ENCODE assay signal across 15 cellular contexts in genomic region chr1:6080469-6080868, GRCh38. TPM values are rescaled to one million over a fixed set of nuclear protein-coding genes. Genes with fewer than 3 reads are reported as not detected.
DNase-seq lines count a peak whose midpoint lies in the region; ATAC-seq and TF ChIP-seq lines count a peak whose summit lies in the region.
"Had no signal": no experiment of that assay in that cellular context is flagged by ENCODE, and none has a peak within 500 bp of the region (broad histone marks: within the 10 kb centered on the region; RNA-seq: fewer than 3 reads in every experiment).

No MANE protein-coding gene starts in this region.

- intact Hi-C loops in heart right ventricle (cut with DNase I) (no loop called here), cardiac septum (cut with DNase I) (no loop called here)

- no peak overlapping the region for H3K27ac ChIP-seq in heart right ventricle
- H3K27ac ChIP-seq in temporal lobe (ENCODE audit: low read depth, low read length): peak overlapping the region; percentile 66
- H3K27ac ChIP-seq: ascending aorta, C4-2B had no signal

- peaks cover 0 to 15% (median 5%) of the 10 kb centered on the region in 9 donors for H3K4me1 ChIP-seq in heart right ventricle
- H3K4me1 ChIP-seq: ascending aorta had no signal

- TF ChIP-seq CTCF in heart right ventricle (IDR thresholded peaks at IDR 0.05): peak in 7 of 9 donors; percentile 26 to 53 (median 40)

- H3K9me3 ChIP-seq in heart right ventricle: no peaks in the 10 kb centered on the region
- H3K9me3 ChIP-seq: ascending aorta had no signal

- DNase-seq in heart right ventricle (peak in 1 of 2 donors; percentile 13), cardiac septum (ENCODE audit: low spot score) (no peak), NCI-H2171 treated with DMSO at 0.1 percent for 48 hours (lab: John Stamatoyannopoulos, UW) (peak; percentile 53), dermis blood vessel endothelial cell (peak; percentile 63), H4 (ENCODE audit: low spot score) (no peak)
- no peak for DNase-seq in stimulated activated CD4-positive, alpha-beta T cell treated with anti-CD3 and anti-CD28 coated beads, Interleukin-15, amount 100 ng/mL, for 24 hours
- DNase-seq: activated CD4-positive, CD25-positive, alpha-beta regulatory T cell; activated T-cell treated with anti-CD3 and anti-CD28 coated beads, Interleukin-2, amount 50 U/mL, for 1 hour; islet precursor cell; NCI-H226; SIG-M5 had no signal

- H3K36me3 ChIP-seq in heart right ventricle: peaks cover 0 to 61% (median 0%) of the 10 kb centered on the region in 9 donors
- H3K36me3 ChIP-seq: ascending aorta had no signal

- WGBS in heart right ventricle, 2 donors: 36 to 37% methylated on average over 12 of the region's 12 CpGs

- ATAC-seq in heart right ventricle: peak; percentile 30 to 84 (median 62)
- ATAC-seq in HG03108 (IDR thresholded peaks at IDR 0.05; ENCODE audit: unreplicated experiment): no peak

- H3K4me3 ChIP-seq in heart right ventricle: no peak overlapping the region
- H3K4me3 ChIP-seq: ascending aorta had no signal

- H3K27me3 ChIP-seq in heart right ventricle: no peaks in the 10 kb centered on the region
- H3K27me3 ChIP-seq: ascending aorta had no signal

RNA-seq across cellular contexts. Expression of gene KCNAB2, which starts 34.8 kb away (rescaled TPM):
- total RNA-seq in heart right ventricle (10 to 100 TPM; 16.5 to 41.5 (median 22.2) TPM), cardiac septum (19.3 TPM), dermis blood vessel endothelial cell (2.5 and 2.9 TPM in 2 replicates), temporal lobe (9.1 TPM)
- polyA plus RNA-seq in heart right ventricle: 10 to 100 TPM in 1 of 2 donors, 1 to 10 TPM in 1; 4.7 to 15.1 TPM
- 3.6 and 4.0 TPM in 2 replicates for total RNA-seq in H4 (2014; rRNA removed; shearing (Covaris generic))

Comparison
In these comparisons a context has a peak if more than half of its experiments do, and no peak if none do; other contexts are left out.
1. DNase-seq: peak in NCI-H2171 treated with DMSO at 0.1 percent for 48 hours (single experiment) and dermis blood vessel endothelial cell (single experiment); none in cardiac septum (single experiment), H4 (single experiment) and stimulated activated CD4-positive, alpha-beta T cell treated with anti-CD3 and anti-CD28 coated beads, Interleukin-15, amount 100 ng/mL, for 24 hours (single experiment).